In genomic region chr9:136010176-136010575, GRCh38 we compare ENCODE assay signal across 20 cellular contexts. TPM values are rescaled to one million over a fixed set of nuclear protein-coding genes. Genes with fewer than 3 reads are reported as not detected.
DNase-seq lines count a peak whose midpoint lies in the region; ATAC-seq and TF ChIP-seq lines count a peak whose summit lies in the region.
"Had no signal": no experiment of that assay in that cellular context is flagged by ENCODE, and none has a peak within 500 bp of the region (broad histone marks: within the 10 kb centered on the region; RNA-seq: fewer than 3 reads in every experiment).

No MANE protein-coding gene starts in this region.

- H3K4me3 Mint-ChIP-seq in neural progenitor cell (peak overlapping the region; percentile 6), T-cell (no peak overlapping the region)
- H3K4me3 Mint-ChIP-seq: CD8-positive, alpha-beta memory T cell; dendritic cell treated with granulocyte-macrophage colony-stimulating factor and Interleukin-4, amounts not matched to agents 40 ng/mL and 50 ng/mL, for 4 days had no signal

- peaks cover 32% of the 10 kb centered on the region for H3K36me3 ChIP-seq in left ventricle myocardium inferior
- H3K36me3 ChIP-seq in neural progenitor cell = no peaks in the 10 kb centered on the region
- peaks cover 0 to 44% (median 0%) of the 10 kb centered on the region in 3 donors for H3K36me3 ChIP-seq in tibial nerve
- H3K36me3 ChIP-seq: adrenal gland had no signal

- DNase-seq in dorsolateral prefrontal cortex (no peak), left ventricle myocardium inferior (no peak), neural progenitor cell (ENCODE audit: low spot score) (no peak), tibial nerve (ENCODE audit: low spot score in 2 of 2) (no peak), T-cell (no peak), NCI-H2196 (lab: John Stamatoyannopoulos, UW; ENCODE audit: unreplicated experiment) (no peak)
- DNase-seq in activated naive CD4-positive, alpha-beta T cell treated with anti-CD3 and anti-CD28 coated beads, Interleukin-2, amount 50 U/mL, for 16 hours = no peak
- DNase-seq: activated CD4-positive, alpha-beta T cell treated with anti-CD3 and anti-CD28 coated beads for 4 hours; activated effector memory CD4-positive, alpha-beta T cell treated with anti-CD3 and anti-CD28 coated beads, Interleukin-2, amount 50 U/mL, for 16 hours; erythroblast; IMR-90; NCI-H1436 treated with DMSO at 0.1 percent for 48 hours; NCI-H2171; NCI-H69; SIG-M5; transverse colon had no signal

- peaks cover 13% of the 10 kb centered on the region for H3K27me3 Mint-ChIP-seq in neural progenitor cell (ENCODE audit: insufficient read depth, low read depth)
- H3K27me3 Mint-ChIP-seq in T-cell = no peaks in the 10 kb centered on the region
- H3K27me3 Mint-ChIP-seq: dendritic cell treated with granulocyte-macrophage colony-stimulating factor and Interleukin-4, amounts not matched to agents 40 ng/mL and 50 ng/mL, for 4 days had no signal

- no peak overlapping the region for H3K4me3 ChIP-seq in dorsolateral prefrontal cortex
- no peak overlapping the region for H3K4me3 ChIP-seq in left ventricle myocardium inferior
- H3K4me3 ChIP-seq in neural progenitor cell = no peak overlapping the region
- no peak overlapping the region for H3K4me3 ChIP-seq in tibial nerve
- H3K4me3 ChIP-seq: adrenal gland, GM12878, transverse colon had no signal

- H3K4me2 ChIP-seq in neural progenitor cell = no peak overlapping the region

- peaks cover 23% of the 10 kb centered on the region for H3F3A ChIP-seq in neural progenitor cell (ENCODE audit: low read depth)

- H3K27ac Mint-ChIP-seq in neural progenitor cell = peak overlapping the region; percentile 30
- no peak overlapping the region for H3K27ac Mint-ChIP-seq in T-cell
- H3K27ac Mint-ChIP-seq: dendritic cell treated with granulocyte-macrophage colony-stimulating factor and Interleukin-4, amounts not matched to agents 40 ng/mL and 50 ng/mL, for 4 days had no signal

- H2AFZ ChIP-seq in neural progenitor cell (replicated peaks) = no peak overlapping the region

- peaks cover 60% of the 10 kb centered on the region for H3K4me1 ChIP-seq in left ventricle myocardium inferior
- H3K4me1 ChIP-seq in neural progenitor cell = peaks cover 31% of the 10 kb centered on the region
- H3K4me1 ChIP-seq in tibial nerve = peaks cover 0 to 90% (median 29%) of the 10 kb centered on the region in 4 donors

- CTCF ChIA-PET in T-cell (lab: Charles Lee) = no interaction called here

- no peaks in the 10 kb centered on the region for H3K79me2 ChIP-seq in neural progenitor cell (ENCODE audit: low read depth)

- H3K27me3 ChIP-seq in dorsolateral prefrontal cortex (no peaks in the 10 kb centered on the region), left ventricle myocardium inferior (ENCODE audit: low read depth) (no peaks in the 10 kb centered on the region), neural progenitor cell (no peaks in the 10 kb centered on the region), tibial nerve (no peaks in the 10 kb centered on the region)
- H3K27me3 ChIP-seq: adrenal gland, transverse colon had no signal

- ATAC-seq in T-cell (replicated peaks in 1 of 4) = no peak
- ATAC-seq: GM12878 had no signal

- no peak overlapping the region for H3K9ac ChIP-seq in neural progenitor cell

- H3K36me3 Mint-ChIP-seq in neural progenitor cell = no peaks in the 10 kb centered on the region
- H3K36me3 Mint-ChIP-seq in T-cell = peaks cover 7% of the 10 kb centered on the region

- no peaks in the 10 kb centered on the region for H4K20me1 ChIP-seq in neural progenitor cell (ENCODE audit: low read depth)

- peaks cover 55% of the 10 kb centered on the region for H3K4me1 Mint-ChIP-seq in neural progenitor cell
- H3K4me1 Mint-ChIP-seq in T-cell = no peaks in the 10 kb centered on the region
- H3K4me1 Mint-ChIP-seq: CD8-positive, alpha-beta memory T cell had no signal

- TF ChIP-seq POLR2A in tibial nerve (IDR thresholded peaks at IDR 0.05) = no peak

- WGBS in tibial nerve, 2 donors = 88% methylated on average over 17 of the region's 17 CpGs

- H3K27ac ChIP-seq in dorsolateral prefrontal cortex = peak overlapping the region in 40 of 59 donors; percentile 1 to 91 (median 80)
- H3K27ac ChIP-seq in left ventricle myocardium inferior (replicated peaks) = peak overlapping the region; percentile 78
- no peak overlapping the region for H3K27ac ChIP-seq in neural progenitor cell
- H3K27ac ChIP-seq in tibial nerve = peak overlapping the region in 3 of 4 donors; percentile 27 to 91 (median 85)

- no peaks in the 10 kb centered on the region for H3K9me3 ChIP-seq in left ventricle myocardium inferior (replicated peaks)
- H3K9me3 ChIP-seq in neural progenitor cell (ENCODE audit: low read depth) = no peaks in the 10 kb centered on the region
- no peaks in the 10 kb centered on the region for H3K9me3 ChIP-seq in tibial nerve
- H3K9me3 ChIP-seq: adrenal gland, transverse colon had no signal

- H3K9me3 Mint-ChIP-seq in neural progenitor cell = no peaks in the 10 kb centered on the region
- no peaks in the 10 kb centered on the region for H3K9me3 Mint-ChIP-seq in T-cell
- H3K9me3 Mint-ChIP-seq: CD8-positive, alpha-beta memory T cell; dendritic cell treated with granulocyte-macrophage colony-stimulating factor and Interleukin-4, amounts not matched to agents 40 ng/mL and 50 ng/mL, for 4 days had no signal

- intact Hi-C loops in dorsolateral prefrontal cortex (cut with DNase I) (no loop called here), left ventricle myocardium inferior (cut with micrococcal nuclease) (no loop called here)

- TF ChIP-seq CTCF in dorsolateral prefrontal cortex (IDR thresholded peaks at IDR 0.05 in 54 of 56, conservative IDR thresholded peaks at IDR 0.05 in 2 of 56; ENCODE audit: low read depth in 1 of 56, partially characterized antibody in 56 of 56) (no peak), left ventricle myocardium inferior (IDR thresholded peaks at IDR 0.05; ENCODE audit: borderline replicate concordance) (no peak), neural progenitor cell (IDR thresholded peaks at IDR 0.05) (no peak), tibial nerve (IDR thresholded peaks at IDR 0.05) (no peak)

- POLR2A ChIA-PET in T-cell (lab: Charles Lee) = no interaction called here

- TF ChIP-seq EP300 in tibial nerve (IDR thresholded peaks at IDR 0.05) = no peak

RNA-seq across cellular contexts. Expression of gene UBAC1, which starts 49.0 kb away (rescaled TPM):
- total RNA-seq in dorsolateral prefrontal cortex (10 to 100 TPM; 42.5 to 80.5 (median 55.0) TPM), left ventricle myocardium inferior (108 TPM), neural progenitor cell (ENCODE audit: low replicate concordance) (53.6 and 66.0 TPM in 2 replicates), tibial nerve (10 to 100 TPM; 48.6 to 61.4 (median 55.9) TPM), T-cell (10 to 100 TPM; 25.9 to 37.3 (median 33.6) TPM)
